Comparison of ENCODE assay signal across 23 cellular contexts in genomic region chrX:6384921-6385320, GRCh38.
"Had no signal": no experiment of that assay in that cellular context is flagged by ENCODE, and none has a peak within 500 bp of the region (broad histone marks: within the 10 kb centered on the region; RNA-seq: fewer than 3 reads in every experiment).

No MANE protein-coding gene starts in this region.

- H3K4me3 Mint-ChIP-seq: activated CD8-positive, alpha-beta T cell treated with anti-CD3 and anti-CD28 coated beads for 36 hours; activated naive CD8-positive, alpha-beta T cell; activated T-cell treated with anti-CD3 and anti-CD28 coated beads, Interleukin-2, amount 50 U/mL, for 4 hours; activated T-helper 17 cell treated with anti-CD3 and anti-CD28 coated beads, Interleukin-2, amount 50 U/mL, for 72 hours; WTC11 had no signal

- DNase-seq: activated CD4-positive, alpha-beta T cell treated with anti-CD3 and anti-CD28 coated beads for 48 hours; activated CD4-positive, alpha-beta T cell treated with anti-CD3 and anti-CD28 coated beads, Interleukin-2, amount 50 U/mL, for 1 hour; activated CD4-positive, alpha-beta T cell treated with anti-CD3 and anti-CD28 coated beads, Interleukin-2, amount 50 U/mL, for 48 hours; activated CD8-positive, alpha-beta memory T cell treated with anti-CD3 and anti-CD28 coated beads for 24 hours; activated CD8-positive, alpha-beta T cell treated with anti-CD3 and anti-CD28 coated beads for 36 hours; activated effector memory CD4-positive, alpha-beta T cell treated with Interleukin-2 at 50 U/mL for 16 hours; activated gamma-delta T cell treated with Interleukin-2 at 50 U/mL for 16 hours; activated naive CD4-positive, alpha-beta T cell treated with anti-CD3 and anti-CD28 coated beads, Interleukin-2, amount 50 U/mL, for 16 hours; activated naive CD4-positive, alpha-beta T cell treated with Interleukin-2 at 50 U/mL for 16 hours; activated T-cell treated with anti-CD3 and anti-CD28 coated beads, Interleukin-2, amount 50 U/mL, for 4 hours; amniotic stem cell; aorta; body of pancreas; effector CD8-positive, alpha-beta T cell; foreskin fibroblast; T-helper 2 cell had no signal

- H3K27ac ChIP-seq: body of pancreas, VCaP had no signal

- H3K4me3 ChIP-seq: body of pancreas had no signal

- H3K27ac Mint-ChIP-seq: activated CD8-positive, alpha-beta T cell treated with anti-CD3 and anti-CD28 coated beads for 36 hours; activated naive CD8-positive, alpha-beta T cell; activated T-helper 17 cell treated with anti-CD3 and anti-CD28 coated beads, Interleukin-2, amount 50 U/mL, for 72 hours had no signal

- H3K27me3 Mint-ChIP-seq: activated CD8-positive, alpha-beta T cell treated with anti-CD3 and anti-CD28 coated beads for 36 hours; activated naive CD8-positive, alpha-beta T cell; activated T-helper 17 cell treated with anti-CD3 and anti-CD28 coated beads, Interleukin-2, amount 50 U/mL, for 72 hours had no signal

- H3K4me1 Mint-ChIP-seq: activated T-helper 17 cell treated with anti-CD3 and anti-CD28 coated beads, Interleukin-2, amount 50 U/mL, for 72 hours had no signal

- FAIRE-seq: colon, frontal cortex had no signal

- H3K9me3 Mint-ChIP-seq: activated CD8-positive, alpha-beta T cell treated with anti-CD3 and anti-CD28 coated beads for 36 hours; activated T-cell treated with anti-CD3 and anti-CD28 coated beads, Interleukin-2, amount 50 U/mL, for 4 hours; activated T-helper 17 cell treated with anti-CD3 and anti-CD28 coated beads, Interleukin-2, amount 50 U/mL, for 72 hours had no signal

- H3K36me3 Mint-ChIP-seq: activated naive CD8-positive, alpha-beta T cell; WTC11 had no signal

- H3K9me3 ChIP-seq: body of pancreas had no signal

- H3K27me3 ChIP-seq: body of pancreas had no signal

- ATAC-seq: activated CD8-positive, alpha-beta T cell treated with anti-CD3 and anti-CD28 coated beads for 36 hours; activated T-cell treated with anti-CD3 and anti-CD28 coated beads, Interleukin-2, amount 50 U/mL, for 4 hours; activated T-helper 17 cell treated with anti-CD3 and anti-CD28 coated beads, Interleukin-2, amount 50 U/mL, for 72 hours; body of pancreas; esophagus mucosa had no signal
